In genomic region chr16:14106961-14107360, GRCh38 we compare ENCODE assay signal across 31 cellular contexts.
"Had no signal": no experiment of that assay in that cellular context is flagged by ENCODE, and none has a peak within 500 bp of the region (broad histone marks: within the 10 kb centered on the region; RNA-seq: fewer than 3 reads in every experiment).

No MANE protein-coding gene starts in this region.

- H3K9me3 Mint-ChIP-seq: mesothelial cell of epicardium; natural killer cell treated with Interleukin-12 subunit alpha and Interleukin-12 subunit beta and Interleukin-15 and Interleukin-18, amount 100 ng/mL, for 72 hours; neural crest cell; stimulated activated memory B cell treated with anti-CD40 and anti-IgM and Interleukin-4, amounts not matched to agents 10 μg/mL and 1 μg/mL and 100 μg/mL, for 72 hours; stimulated activated naive CD8-positive, alpha-beta T cell treated with anti-CD3 and anti-CD28 coated beads, Interleukin-15, amount 100 ng/mL, for 72 hours had no signal

- H3K36me3 ChIP-seq: heart right ventricle, left lung, pancreas, prostate gland, sigmoid colon, spleen, tibial artery, upper lobe of right lung had no signal

- H3K27me3 Mint-ChIP-seq: naive thymus-derived CD4-positive, alpha-beta T cell; natural killer cell treated with Interleukin-12 subunit alpha and Interleukin-12 subunit beta and Interleukin-15 and Interleukin-18, amount 100 ng/mL, for 72 hours; stimulated activated memory B cell treated with anti-CD40 and anti-IgM and Interleukin-4, amounts not matched to agents 10 μg/mL and 1 μg/mL and 100 μg/mL, for 72 hours; stimulated activated naive CD8-positive, alpha-beta T cell treated with anti-CD3 and anti-CD28 coated beads, Interleukin-15, amount 100 ng/mL, for 72 hours had no signal

- FAIRE-seq: keratinocyte, pancreas, small intestine, urothelium cell line had no signal

- H3K27ac ChIP-seq: hepatocyte, left lung, pancreas, prostate gland, sigmoid colon, spleen, testis, tibial artery, upper lobe of right lung had no signal

- H3K27me3 ChIP-seq: heart right ventricle, hepatocyte, left lung, pancreas, sigmoid colon, spleen, testis, tibial artery, upper lobe of right lung had no signal

- DNase-seq: heart right ventricle; kidney glomerular epithelial cell; left colon; left lung; mesendoderm; naive thymus-derived CD4-positive, alpha-beta T cell; nucleus accumbens; pancreas; posterior cingulate gyrus; retina; right cardiac atrium; sigmoid colon; small intestine; spleen; stimulated activated CD4-positive, alpha-beta T cell treated with anti-CD3 and anti-CD28 coated beads, Interleukin-4, amount 100 ng/mL, for 24 hours; stimulated activated CD8-positive, alpha-beta memory T cell treated with anti-CD3 and anti-CD28 coated beads, Interleukin-4, amount 100 ng/mL, for 48 hours; stimulated activated naive CD4-positive, alpha-beta T cell treated with Interleukin-2 at 50 U/mL for 16 hours; stimulated activated naive CD8-positive, alpha-beta T cell treated with anti-CD3 and anti-CD28 coated beads, Interleukin-15, amount 100 ng/mL, for 72 hours; testis; tibial artery; trophoblast cell; upper lobe of right lung had no signal

- H3K36me3 Mint-ChIP-seq: naive thymus-derived CD4-positive, alpha-beta T cell; natural killer cell treated with Interleukin-12 subunit alpha and Interleukin-12 subunit beta and Interleukin-15 and Interleukin-18, amount 100 ng/mL, for 72 hours; stimulated activated memory B cell treated with anti-CD40 and anti-IgM and Interleukin-4, amounts not matched to agents 10 μg/mL and 1 μg/mL and 100 μg/mL, for 72 hours had no signal

- H3K9me3 ChIP-seq: heart right ventricle, left lung, pancreas, prostate gland, sigmoid colon, spleen, testis, tibial artery, upper lobe of right lung had no signal

- H2AFZ ChIP-seq: hepatocyte had no signal

- H3K27ac Mint-ChIP-seq: mesothelial cell of epicardium; natural killer cell treated with Interleukin-12 subunit alpha and Interleukin-12 subunit beta and Interleukin-15 and Interleukin-18, amount 100 ng/mL, for 72 hours; stimulated activated memory B cell treated with anti-CD40 and anti-IgM and Interleukin-4, amounts not matched to agents 10 μg/mL and 1 μg/mL and 100 μg/mL, for 72 hours; stimulated activated naive CD8-positive, alpha-beta T cell treated with anti-CD3 and anti-CD28 coated beads, Interleukin-15, amount 100 ng/mL, for 72 hours had no signal

- H3K4me3 ChIP-seq: heart right ventricle, hepatocyte, left lung, lung, pancreas, prostate gland, sigmoid colon, spleen, testis, tibial artery, upper lobe of right lung had no signal

- H3K4me1 ChIP-seq: prostate gland had no signal

- H3K4me3 Mint-ChIP-seq: mesothelial cell of epicardium; naive thymus-derived CD4-positive, alpha-beta T cell; natural killer cell treated with Interleukin-12 subunit alpha and Interleukin-12 subunit beta and Interleukin-15 and Interleukin-18, amount 100 ng/mL, for 72 hours; neural crest cell; stimulated activated memory B cell treated with anti-CD40 and anti-IgM and Interleukin-4, amounts not matched to agents 10 μg/mL and 1 μg/mL and 100 μg/mL, for 72 hours; stimulated activated naive CD8-positive, alpha-beta T cell treated with anti-CD3 and anti-CD28 coated beads, Interleukin-15, amount 100 ng/mL, for 72 hours had no signal

- ATAC-seq: heart right ventricle; left colon; left lung; naive thymus-derived CD4-positive, alpha-beta T cell; natural killer cell treated with Interleukin-12 subunit alpha and Interleukin-12 subunit beta and Interleukin-15 and Interleukin-18, amount 100 ng/mL, for 72 hours; pancreas; right cardiac atrium; stimulated activated memory B cell treated with anti-CD40 and anti-IgM and Interleukin-4, amounts not matched to agents 10 μg/mL and 1 μg/mL and 100 μg/mL, for 72 hours; stimulated activated naive CD8-positive, alpha-beta T cell treated with anti-CD3 and anti-CD28 coated beads, Interleukin-15, amount 100 ng/mL, for 72 hours; upper lobe of right lung had no signal
